38 cellular contexts compared by ENCODE assay signal in genomic region chr1:98692482-98692881, GRCh38. TPM values are rescaled to one million over a fixed set of nuclear protein-coding genes. Genes with fewer than 3 reads are reported as not detected.
"Had no signal": no experiment of that assay in that cellular context is flagged by ENCODE, and none has a peak within 500 bp of the region (broad histone marks: within the 10 kb centered on the region; RNA-seq: fewer than 3 reads in every experiment).

No MANE protein-coding gene starts in this region.

- H3K4me3 ChIP-seq: MG63, PC-9, SJCRH30, SK-N-MC had no signal

- H3K4me2 ChIP-seq: PC-9 had no signal

- H3K27ac ChIP-seq: brain microvascular endothelial cell, PC-9, RWPE1, SJCRH30, SK-N-MC, WERI-Rb-1 had no signal

- H3K9me3 ChIP-seq: MG63, SJCRH30 had no signal

- H3K36me3 ChIP-seq: brain microvascular endothelial cell, WERI-Rb-1 had no signal

- H3K27me3 ChIP-seq: brain microvascular endothelial cell, MG63, SJCRH30 had no signal

- ATAC-seq: activated CD8-positive, alpha-beta T cell treated with anti-CD3 and anti-CD28 coated beads for 36 hours; activated T-cell treated with anti-CD3 and anti-CD28 coated beads, Interleukin-2, amount 50 U/mL, for 72 hours; activated T-helper 17 cell treated with anti-CD3 and anti-CD28 coated beads, Interleukin-2, amount 50 U/mL, for 72 hours had no signal

- H2AFZ ChIP-seq: PC-9 had no signal

- H3K4me1 ChIP-seq: SJCRH30 had no signal

- DNase-seq: activated CD4-positive, alpha-beta T cell treated with anti-CD3 and anti-CD28 coated beads for 1 hour; activated CD4-positive, alpha-beta T cell treated with anti-CD3 and anti-CD28 coated beads, Interleukin-2, amount 10 ng/mL, durations not matched to agents 24 days and 14 days; activated CD4-positive, alpha-beta T cell treated with anti-CD3 and anti-CD28 coated beads, Interleukin-2, amount 50 U/mL, for 4 hours; activated CD4-positive, CD25-positive, alpha-beta regulatory T cell; activated CD8-positive, alpha-beta T cell treated with anti-CD3 and anti-CD28 coated beads for 36 hours; activated effector memory CD4-positive, alpha-beta T cell treated with anti-CD3 and anti-CD28 coated beads, Interleukin-2, amount 50 U/mL, for 16 hours; activated naive CD4-positive, alpha-beta T cell; activated naive CD4-positive, alpha-beta T cell treated with anti-CD3 and anti-CD28 coated beads, Interleukin-2, amount 50 U/mL, for 16 hours; activated naive CD8-positive, alpha-beta T cell treated with anti-CD3 and anti-CD28 coated beads for 36 hours; activated T-cell treated with anti-CD3 and anti-CD28 coated beads, Interleukin-2, amount 50 U/mL, for 1 hour; activated T-cell treated with anti-CD3 and anti-CD28 coated beads, Interleukin-2, amount 50 U/mL, for 72 hours; amniotic stem cell; aorta; brain microvascular endothelial cell; Kasumi-1; KG1; MG63; NCI-H1048; NCI-H1105 treated with DMSO at 0.1 percent for 48 hours; NCI-H1436; NCI-H1694; NCI-H1930; NCI-H2081 treated with DMSO at 0.1 percent for 48 hours; NCI-H226; NCI-H446 treated with DMSO at 0.1 percent for 48 hours; NCI-H524; NK-92 treated with Interleukin-12 subunit alpha and Interleukin-12 subunit beta, amount 100 ng/mL, for 24 hours; PC-9; SHP77; SJCRH30; T1000; WERI-Rb-1 had no signal

RNA-seq across cellular contexts. Expression of gene SNX7, which starts 31.0 kb away (rescaled TPM):
- total RNA-seq: activated CD4-positive, alpha-beta T cell treated with anti-CD3 and anti-CD28 coated beads, Interleukin-2, amount 10 ng/mL, durations not matched to agents 24 days and 14 days; activated CD8-positive, alpha-beta memory T cell treated with anti-CD3 and anti-CD28 coated beads for 36 hours; activated CD8-positive, alpha-beta T cell treated with anti-CD3 and anti-CD28 coated beads for 36 hours; activated naive CD8-positive, alpha-beta T cell treated with anti-CD3 and anti-CD28 coated beads for 36 hours; T-helper 1 cell treated with Interleukin-12 subunit alpha and Interleukin-12 subunit beta and Interleukin-4 antibody, amounts not matched to agents 30 ng/mL and 1 ng/mL, for 36 hours; T-helper 2 cell treated with Interferon-gamma antibody and Interleukin-4, amounts not matched to agents 100 ng/mL and 5 ng/mL, for 36 hours had no signal
